18 cellular contexts compared by ENCODE assay signal in genomic region chr9:121645853-121646807, GRCh38. TPM values are rescaled to one million over a fixed set of nuclear protein-coding genes. Genes with fewer than 3 reads are reported as not detected.
DNase-seq lines count a peak whose midpoint lies in the region; ATAC-seq, FAIRE-seq and TF ChIP-seq lines count a peak whose summit lies in the region.
"Had no signal": no experiment of that assay in that cellular context is flagged by ENCODE, and none has a peak within 500 bp of the region (broad histone marks: within the 10 kb centered on the region; RNA-seq: fewer than 3 reads in every experiment).

No MANE protein-coding gene starts in this region.

- H2AFZ ChIP-seq in HepG2 (ENCODE audit: low read length), result no peak overlapping the region
- H2AFZ ChIP-seq in parathyroid adenoma, result no peak overlapping the region

- no peak for TF ChIP-seq POLR2A in HepG2 (IDR thresholded peaks at IDR 0.05; ENCODE audit: insufficient read depth in 1 of 2, low read depth in 2 of 2, low read length in 2 of 2)

- 78% methylated on average over 22 of the region's 22 CpGs for WGBS in liver
- WGBS in HepG2 (ENCODE audit: low lambda C conversion rate), result 66% methylated on average over 11 of the region's 22 CpGs

- BruUV-seq in HepG2 (replicated peaks; lab: Mats Ljungman, UMichigan), result no TSS peak

- H3K79me2 ChIP-seq in HepG2 (ENCODE audit: insufficient read depth, low read length), result no peaks in the 10 kb centered on the region
- H3K79me2 ChIP-seq in parathyroid adenoma, result no peaks in the 10 kb centered on the region

- POLR2A ChIA-PET in HepG2 (lab: Yijun Ruan, JAX), result no interaction called here

- DNase-seq in HepG2 (ENCODE audit: low spot score) (no peak), left ventricle myocardium inferior (peak; percentile 38), upper lobe of right lung (no peak), iPS-NIHi11 (ENCODE audit: low spot score) (no peak), COLO829 (ENCODE audit: low spot score) (no peak)
- DNase-seq: activated CD4-positive, alpha-beta memory T cell treated with anti-CD3 and anti-CD28 coated beads for 36 hours; activated naive CD4-positive, alpha-beta T cell; activated T-cell treated with anti-CD3 and anti-CD28 coated beads, Interleukin-2, amount 50 U/mL, for 1 hour; foreskin keratinocyte; kidney glomerular epithelial cell; natural killer cell; stimulated activated CD4-positive, alpha-beta T cell treated with anti-CD3 and anti-CD28 coated beads, Interleukin-15, amount 100 ng/mL, for 24 hours had no signal

- TF ChIP-seq EP300 in HepG2 (IDR thresholded peaks at IDR 0.05; ENCODE audit: low read depth in 2 of 2, low read length in 2 of 2), result no peak
- TF ChIP-seq EP300 in HepG2 (CRISPR knock-in tag; IDR thresholded peaks at IDR 0.05; ENCODE audit: borderline replicate concordance), result no peak

- no peak overlapping the region for H3K9ac ChIP-seq in liver (ENCODE audit: low read depth in 1 of 2, low read length in 2 of 2)
- H3K9ac ChIP-seq in HepG2 (ENCODE audit: insufficient read depth, low read depth, low read length), result no peak overlapping the region
- H3K9ac ChIP-seq in parathyroid adenoma, result no peak overlapping the region

- H3K9me3 ChIP-seq in liver (ENCODE audit: control insufficient read depth in 4 of 4, low read length in 3 of 4) (no peaks in the 10 kb centered on the region), HepG2 (ENCODE audit: low read length) (no peaks in the 10 kb centered on the region), left ventricle myocardium inferior (replicated peaks) (no peaks in the 10 kb centered on the region), parathyroid adenoma (ENCODE audit: control insufficient read depth, low read length) (no peaks in the 10 kb centered on the region), upper lobe of right lung (no peaks in the 10 kb centered on the region)
- H3K9me3 ChIP-seq: SJSA1 had no signal

- TF ChIP-seq CTCF in liver (IDR thresholded peaks at IDR 0.05; ENCODE audit: low read depth, low read length, missing input control) (no peak), HepG2 (CRISPR knock-in tag; IDR thresholded peaks at IDR 0.05) (no peak), left ventricle myocardium inferior (IDR thresholded peaks at IDR 0.05; ENCODE audit: borderline replicate concordance) (no peak), parathyroid adenoma (IDR thresholded peaks at IDR 0.05) (no peak), upper lobe of right lung (IDR thresholded peaks at IDR 0.05) (no peak)

- H3K4me2 ChIP-seq in HepG2 (ENCODE audit: low read depth, low read length), result no peak overlapping the region
- H3K4me2 ChIP-seq in parathyroid adenoma (ENCODE audit: low read length), result no peak overlapping the region

- ATAC-seq in HepG2, result no peak
- peak; percentile 9 for ATAC-seq in upper lobe of right lung
- ATAC-seq in GM18909 (IDR thresholded peaks at IDR 0.05; ENCODE audit: poor library complexity, unreplicated experiment), result no peak
- ATAC-seq: natural killer cell, WTC11 had no signal

- TF ChIP-seq RAD21 in liver (IDR thresholded peaks at IDR 0.05) (no peak), HepG2 (CRISPR knock-in tag; IDR thresholded peaks at IDR 0.05) (no peak)

- FAIRE-seq in HepG2 (lab: Jason Lieb, UNC), result no peak

- no peaks in the 10 kb centered on the region for H3K36me3 ChIP-seq in liver (ENCODE audit: control insufficient read depth in 4 of 4, insufficient read depth in 3 of 4, low read depth in 1 of 4, low read length in 3 of 4)
- H3K36me3 ChIP-seq in HepG2 (replicated peaks in 1 of 2; ENCODE audit: control insufficient read depth in 1 of 2, insufficient read depth in 2 of 2, low read length in 2 of 2), result no peaks in the 10 kb centered on the region
- no peaks in the 10 kb centered on the region for H3K36me3 ChIP-seq in left ventricle myocardium inferior
- no peaks in the 10 kb centered on the region for H3K36me3 ChIP-seq in parathyroid adenoma (ENCODE audit: control insufficient read depth, insufficient read depth, low read length)
- H3K36me3 ChIP-seq in upper lobe of right lung, result no peaks in the 10 kb centered on the region
- H3K36me3 ChIP-seq: SJSA1 had no signal

- CTCF ChIA-PET in HepG2 (lab: Yijun Ruan, JAX; ENCODE audit: low intra/inter-chr PET ratio, low total read pairs), result no interaction called here

- intact Hi-C loops in HepG2 (cut with micrococcal nuclease; ENCODE audit: unreplicated experiment) (no loop called here), left ventricle myocardium inferior (cut with micrococcal nuclease) (no loop called here), upper lobe of right lung (cut with DNase I) (no loop called here)

- H3K27ac ChIP-seq in liver (ENCODE audit: low read depth in 1 of 2, low read length in 2 of 2), result no peak overlapping the region
- no peak overlapping the region for H3K27ac ChIP-seq in HepG2 (ENCODE audit: extremely low read length, insufficient read depth, low read length)
- peak overlapping the region; percentile 68 for H3K27ac ChIP-seq in left ventricle myocardium inferior (replicated peaks)
- peak overlapping the region; percentile 29 for H3K27ac ChIP-seq in parathyroid adenoma
- no peak overlapping the region for H3K27ac ChIP-seq in upper lobe of right lung
- H3K27ac ChIP-seq: C4-2B, foreskin keratinocyte, SJSA1 had no signal

- H3K4me3 ChIP-seq in liver (ENCODE audit: low read depth in 1 of 3, low read length in 3 of 3) (no peak overlapping the region), HepG2 (replicated peaks in 1 of 3; ENCODE audit: insufficient read depth in 1 of 3, low read depth in 2 of 3, low read length in 3 of 3) (no peak overlapping the region), left ventricle myocardium inferior (no peak overlapping the region), parathyroid adenoma (ENCODE audit: low read depth, low read length) (no peak overlapping the region), upper lobe of right lung (no peak overlapping the region)
- H3K4me3 ChIP-seq: SJSA1 had no signal

- H4K20me1 ChIP-seq in HepG2 (ENCODE audit: insufficient read depth, low read length), result no peaks in the 10 kb centered on the region

- in situ Hi-C loops in HepG2 (cut with HindIII; ENCODE audit: extremely low pct_ligation_motif_present, low pct_unique_long_range_greater_than_20kb), result loop anchor here (10.0 kb wide), 1 partner anchor 349 kb away; no protein-coding TSS in a partner anchor

- peaks cover 6 to 11% (median 11%) of the 10 kb centered on the region in 4 donors for H3K4me1 ChIP-seq in liver (ENCODE audit: control insufficient read depth in 4 of 4, insufficient read depth in 4 of 4, low read length in 3 of 4)
- peaks cover 25% of the 10 kb centered on the region for H3K4me1 ChIP-seq in HepG2 (ENCODE audit: insufficient read depth, low read length)
- H3K4me1 ChIP-seq in left ventricle myocardium inferior, result peaks cover 87% of the 10 kb centered on the region
- H3K4me1 ChIP-seq in parathyroid adenoma, result no peaks in the 10 kb centered on the region
- peaks cover 13% of the 10 kb centered on the region for H3K4me1 ChIP-seq in upper lobe of right lung
- H3K4me1 ChIP-seq: foreskin keratinocyte had no signal

- H3K27me3 ChIP-seq in liver (ENCODE audit: control insufficient read depth in 4 of 4, insufficient read depth in 4 of 4, low read length in 3 of 4), result no peaks in the 10 kb centered on the region
- no peaks in the 10 kb centered on the region; a peak in 1 of 5 replicates for H3K27me3 ChIP-seq in HepG2 (ENCODE audit: control insufficient read depth in 1 of 2, insufficient read depth in 2 of 2, low read length in 2 of 2)
- H3K27me3 ChIP-seq in left ventricle myocardium inferior (ENCODE audit: low read depth), result no peaks in the 10 kb centered on the region
- no peaks in the 10 kb centered on the region for H3K27me3 ChIP-seq in parathyroid adenoma (ENCODE audit: control insufficient read depth, insufficient read depth, low read length)
- H3K27me3 ChIP-seq in upper lobe of right lung, result no peaks in the 10 kb centered on the region

TF ChIP-seq in liver, 16 proteins besides CTCF, POLR2A, EP300 and RAD21 (continues in another document):
- TF ChIP-seq NR2F2 (IDR thresholded peaks at IDR 0.05), result peak; percentile 73

TF ChIP-seq in HepG2, 621 proteins besides CTCF, POLR2A, EP300 and RAD21 (continues in another document):
- TF ChIP-seq ZNF891 (CRISPR knock-in tag; IDR thresholded peaks at IDR 0.05), result no peak
- no peak for TF ChIP-seq ZBTB42 (CRISPR knock-in tag; IDR thresholded peaks at IDR 0.05)
- no peak for TF ChIP-seq LBX2 (CRISPR knock-in tag; IDR thresholded peaks at IDR 0.05; ENCODE audit: borderline replicate concordance)

RNA-seq across cellular contexts. Expression of gene DAB2IP, which starts 5.3 kb away (rescaled TPM):
- total RNA-seq in liver (10 to 100 TPM in 1 of 2 donors, 1 to 10 TPM in 1; 3.1 to 13.1 TPM), HepG2 (2016; rRNA removed; fragmentation: Illumina TruSeq; extraction: Trizol) (25.3 and 32.1 TPM in 2 replicates), left ventricle myocardium inferior (50.7 TPM), upper lobe of right lung (81.6 TPM)
- polyA plus RNA-seq in liver (1 to 10 TPM; 2.3 to 7.8 TPM), HepG2 (2011; rRNA removed) (37.9 and 39.9 TPM in 2 replicates)
- 2.8 and 5.2 TPM in 2 replicates for total RNA-seq in HepG2 (2016; cell fraction: cytosol; rRNA removed; fragmentation: Illumina TruSeq; extraction: Trizol; ENCODE audit: low read depth)
- 24.3 and 28.3 TPM in 2 replicates for total RNA-seq in HepG2 (2016; cell fraction: insoluble cytoplasmic fraction; rRNA removed; fragmentation: Illumina TruSeq; extraction: Trizol)
- 10.8 and 12.3 TPM in 2 replicates for total RNA-seq in HepG2 (2016; cell fraction: membrane; rRNA removed; fragmentation: Illumina TruSeq; extraction: Trizol)
- total RNA-seq in HepG2 (2016; cell fraction: nucleus; rRNA removed; fragmentation: Illumina TruSeq; extraction: Trizol), result 23.5 and 29.5 TPM in 2 replicates
- polyA plus RNA-seq in HepG2 (2011; cell fraction: cytosol; rRNA removed), result 20.8 and 29.3 TPM in 2 replicates
- 42.4 and 54.9 TPM in 2 replicates for polyA plus RNA-seq in HepG2 (2011; cell fraction: nucleus; rRNA removed)
- 14.7 and 24.6 TPM in 2 replicates for polyA plus RNA-seq in HepG2 (2012)
- 1.9 and 2.6 TPM in 2 replicates for polyA plus RNA-seq in HepG2 (2016; cell fraction: cytosol; fragmentation: Illumina TruSeq; extraction: Trizol; ENCODE audit: low read depth)
- 24.2 and 33.5 TPM in 2 replicates for polyA plus RNA-seq in HepG2 (2016; cell fraction: insoluble cytoplasmic fraction; fragmentation: Illumina TruSeq; extraction: Trizol; ENCODE audit: low read depth)
- polyA plus RNA-seq in HepG2 (2016; cell fraction: membrane; fragmentation: Illumina TruSeq; extraction: Trizol; ENCODE audit: low read depth), result 5.5 and 5.8 TPM in 2 replicates
- 42.8 and 47.1 TPM in 2 replicates for polyA plus RNA-seq in HepG2 (2016; cell fraction: nucleus; fragmentation: Illumina TruSeq; extraction: Trizol; ENCODE audit: insufficient read depth, low read depth)
- polyA minus RNA-seq in HepG2 (2011; rRNA and poly(A)+ RNA removed; ENCODE audit: low replicate concordance), result 48.1 and 97.1 TPM in 2 replicates
- 26.5 and 29.0 TPM in 2 replicates for polyA minus RNA-seq in HepG2 (2011; cell fraction: cytosol; rRNA and poly(A)+ RNA removed)
- polyA minus RNA-seq in HepG2 (2011; cell fraction: nucleus; rRNA and poly(A)+ RNA removed), result 34.6 and 46.1 TPM in 2 replicates
- total RNA-seq: activated CD4-positive, alpha-beta memory T cell treated with anti-CD3 and anti-CD28 coated beads for 36 hours had no signal

Comparison
In these comparisons a context has a peak if more than half of its experiments do, and no peak if none do; other contexts are left out.
1. H3K27ac ChIP-seq: peak in left ventricle myocardium inferior (single experiment) and parathyroid adenoma (single experiment); none in liver (0 of 2), HepG2 (single experiment) and upper lobe of right lung (single experiment).